9 cellular contexts compared by ENCODE assay signal in the genomic region with DNA sequence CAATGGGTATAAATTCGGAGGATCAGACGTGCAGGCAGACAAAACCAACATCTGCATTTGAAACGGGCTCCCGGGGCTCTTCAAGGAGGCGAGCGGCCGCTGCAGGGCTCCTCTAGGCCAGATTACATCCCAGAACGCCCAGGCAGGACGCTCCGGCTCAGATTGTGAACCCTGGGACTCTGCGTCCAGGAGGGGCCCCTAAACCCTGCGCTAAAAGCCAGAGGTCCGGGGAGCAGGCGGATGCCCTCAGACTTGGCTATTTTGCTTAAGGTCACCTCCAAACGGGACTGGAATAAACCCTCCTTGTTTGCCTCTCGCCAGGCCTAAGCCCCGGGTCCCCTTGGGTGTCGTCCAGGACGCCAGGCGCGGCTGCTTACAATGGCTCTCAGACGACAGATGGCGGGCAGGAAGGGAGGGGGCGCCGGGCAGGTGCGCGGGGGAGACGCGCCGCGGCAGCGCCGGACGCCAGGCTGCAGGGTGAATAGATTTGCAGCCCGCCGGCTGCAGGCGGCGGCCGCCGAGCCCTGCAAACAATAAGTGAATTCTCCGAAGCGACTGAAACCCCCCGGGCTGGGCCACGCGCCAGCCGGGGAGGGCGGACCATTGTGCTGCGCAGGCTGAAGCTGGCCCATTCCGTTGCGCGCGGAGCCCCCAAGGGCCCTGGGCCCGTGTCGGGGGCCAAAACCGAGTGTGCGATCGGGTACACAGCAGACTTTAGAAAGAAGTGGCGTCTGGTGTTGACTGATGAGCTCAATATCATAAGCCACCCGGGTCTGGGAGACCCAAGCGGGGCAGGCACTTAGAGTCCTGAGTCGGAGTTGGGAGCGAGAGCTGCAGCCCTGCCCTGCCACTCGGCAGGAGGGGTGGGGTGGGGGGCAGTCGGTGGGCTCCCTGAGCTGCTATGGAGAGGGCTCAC. TPM values are rescaled to one million over a fixed set of nuclear protein-coding genes. Genes with fewer than 3 reads are reported as not detected.
DNase-seq lines count a peak whose midpoint lies in the region; ATAC-seq and TF ChIP-seq lines count a peak whose summit lies in the region.
"Had no signal": no experiment of that assay in that cellular context is flagged by ENCODE, and none has a peak within 500 bp of the region (broad histone marks: within the 10 kb centered on the region; RNA-seq: fewer than 3 reads in every experiment).

No MANE protein-coding gene starts in this region.

- H3K4me1 Mint-ChIP-seq in CD14-positive monocyte = no peaks in the 10 kb centered on the region

- peaks cover 5% of the 10 kb centered on the region for H3K4me1 ChIP-seq in muscle layer of colon (ENCODE audit: insufficient read depth, low read length)

- peaks cover 6 to 25% (median 11%) of the 10 kb centered on the region in 7 donors for H3K9me3 Mint-ChIP-seq in CD14-positive monocyte

- H3K27ac Mint-ChIP-seq in CD14-positive monocyte = no peak overlapping the region

- no peak for TF ChIP-seq CTCF in CD14-positive monocyte (IDR thresholded peaks at IDR 0.05)

- no peaks in the 10 kb centered on the region for H3K9me3 ChIP-seq in muscle layer of colon (ENCODE audit: low read length)

- intact Hi-C loops in CD14-positive monocyte (cut with micrococcal nuclease) = no loop called here

- DNase-seq in DMS 273 (lab: John Stamatoyannopoulos, UW; ENCODE audit: unreplicated experiment) = peak; percentile 97
- DNase-seq in NCI-H510A treated with DMSO at 0.1 percent for 48 hours (lab: John Stamatoyannopoulos, UW) = peak; percentile 58
- no peak for DNase-seq in CD14-positive monocyte (ENCODE audit: low spot score)
- DNase-seq in T-helper 9 cell = no peak
- no peak for DNase-seq in mesenteric fat pad (ENCODE audit: low spot score)

- H3K27ac ChIP-seq in muscle layer of colon (ENCODE audit: low read depth, low read length) = no peak overlapping the region

- peak; percentile 10 for ATAC-seq in esophagus mucosa
- no peak for ATAC-seq in HG03432 (IDR thresholded peaks at IDR 0.05; ENCODE audit: unreplicated experiment)
- ATAC-seq: GM12878 had no signal

- H3K27me3 Mint-ChIP-seq in CD14-positive monocyte (ENCODE audit: low read depth in 3 of 3) = peaks cover 37 to 54% (median 41%) of the 10 kb centered on the region in 3 donors

- H3K36me3 ChIP-seq in muscle layer of colon (ENCODE audit: insufficient read depth, low read length) = no peaks in the 10 kb centered on the region

- no peak overlapping the region for H3K9ac ChIP-seq in muscle layer of colon (ENCODE audit: low read length)

- H3K36me3 Mint-ChIP-seq in CD14-positive monocyte = no peaks in the 10 kb centered on the region

- H3K4me3 Mint-ChIP-seq in CD14-positive monocyte = peak overlapping the region in 1 of 2 donors; percentile 69

- H3K27me3 ChIP-seq in muscle layer of colon (ENCODE audit: control insufficient read depth in 1 of 2, insufficient read depth in 2 of 2, low read length in 2 of 2) = peaks cover 5 to 6% of the 10 kb centered on the region in 2 donors

- H3K4me3 ChIP-seq in muscle layer of colon (ENCODE audit: low read depth in 1 of 2, low read length in 2 of 2) = peak overlapping the region; percentile 24 to 25
- H3K4me3 ChIP-seq: GM12878 had no signal

RNA-seq across cellular contexts. Expression of a gene that starts 32.3 kb away (rescaled TPM):
- 33.2 TPM for total RNA-seq in esophagus mucosa
- not detected for polyA plus RNA-seq in CD14-positive monocyte
- 272 TPM for total RNA-seq in mesenteric fat pad

Comparison
In these comparisons a context has a peak if more than half of its experiments do, and no peak if none do; other contexts are left out.
1. DNase-seq: peak in DMS 273 (single experiment) and NCI-H510A treated with DMSO at 0.1 percent for 48 hours (single experiment); none in CD14-positive monocyte (single experiment), T-helper 9 cell (single experiment) and mesenteric fat pad (single experiment).